ENCODE assay signal across 1 cellular context in the genomic region with DNA sequence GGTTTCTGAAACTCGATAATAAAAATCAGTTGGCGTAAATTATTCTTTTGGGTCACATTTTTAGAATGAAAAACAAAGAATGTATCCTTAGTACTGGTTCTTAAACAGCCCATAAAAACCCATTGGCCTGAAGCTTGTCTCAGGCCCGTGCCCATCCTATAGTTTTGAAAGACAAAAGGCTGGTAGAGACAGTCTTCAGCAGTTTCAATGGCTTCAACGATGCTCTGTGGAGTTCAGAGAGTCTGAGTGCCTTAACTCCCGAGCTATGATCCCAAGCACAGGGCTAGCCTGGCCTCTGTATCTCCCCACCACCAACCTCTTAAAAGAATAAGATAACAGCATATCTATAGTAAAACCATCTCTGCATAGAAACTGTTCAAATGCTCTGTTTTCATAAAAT.
TF ChIP-seq lines count a peak whose summit lies in the region.

No MANE protein-coding gene starts in this region.

TF ChIP-seq in GM23338, 12 proteins besides CTCF, POLR2A, EP300 and RAD21 (continued from another document):
- TF ChIP-seq EZH2phosphoT487 (IDR thresholded peaks at IDR 0.05; ENCODE audit: unreplicated experiment), result no peak
